In the genomic region with DNA sequence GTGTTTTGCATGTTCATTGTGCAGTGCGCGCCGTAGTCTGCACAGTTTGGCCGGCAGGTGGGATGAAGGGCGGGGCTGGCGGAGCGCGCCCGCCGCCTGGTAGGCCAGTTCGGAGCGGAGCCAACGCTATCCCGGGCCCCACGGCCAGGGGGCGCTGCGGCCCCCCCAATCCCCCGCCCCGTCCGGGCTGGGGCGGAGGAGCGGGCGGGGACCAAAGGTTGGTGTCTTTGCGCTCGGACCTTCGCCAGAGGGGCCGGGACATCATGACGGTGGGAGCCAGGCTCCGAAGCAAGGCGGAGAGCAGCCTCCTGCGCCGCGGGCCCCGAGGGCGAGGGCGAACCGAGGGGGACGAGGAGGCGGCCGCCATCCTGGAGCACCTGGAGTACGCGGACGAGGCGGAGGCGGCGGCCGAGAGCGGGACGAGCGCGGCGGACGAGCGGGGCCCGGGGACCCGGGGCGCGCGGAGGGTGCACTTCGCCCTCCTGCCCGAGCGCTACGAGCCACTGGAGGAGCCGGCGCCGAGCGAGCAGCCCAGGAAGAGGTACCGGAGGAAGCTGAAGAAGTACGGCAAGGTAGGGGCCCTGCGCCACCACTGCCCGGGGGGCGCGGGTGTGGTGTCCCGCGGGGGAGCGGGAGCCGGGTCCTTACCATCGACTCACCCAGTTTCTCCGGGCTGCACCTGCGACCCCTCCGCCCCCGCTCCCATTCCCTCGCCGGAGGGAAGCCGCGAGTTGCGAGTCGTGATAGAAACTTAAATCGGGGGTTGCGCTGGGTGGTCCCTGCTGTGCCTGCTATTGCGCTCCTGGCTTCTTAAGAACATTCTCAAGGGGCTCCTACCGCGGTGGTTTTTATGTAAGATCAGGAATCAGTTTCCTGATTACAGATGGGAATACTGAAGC, we compare ENCODE assay signal across 8 cellular contexts. TPM values are rescaled to one million over a fixed set of nuclear protein-coding genes. Genes with fewer than 3 reads are reported as not detected.
DNase-seq lines count a peak whose midpoint lies in the region; ATAC-seq, FAIRE-seq and TF ChIP-seq lines count a peak whose summit lies in the region.

A gene with protein sequence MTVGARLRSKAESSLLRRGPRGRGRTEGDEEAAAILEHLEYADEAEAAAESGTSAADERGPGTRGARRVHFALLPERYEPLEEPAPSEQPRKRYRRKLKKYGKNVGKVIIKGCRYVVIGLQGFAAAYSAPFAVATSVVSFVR (plus strand): TSS at position 224 of the 899 bp plus-strand sequence. CDS start 40 bp downstream, at position 264.

- H3K36me3 ChIP-seq in HCT116 (ENCODE audit: control insufficient read depth in 1 of 2, insufficient read depth in 2 of 2, low read length in 2 of 2) (no peaks in the 10 kb centered on the region), iPS DF 6.9 (ENCODE audit: control insufficient read depth, insufficient read depth, low read length) (no peaks in the 10 kb centered on the region)

- H2AFZ ChIP-seq in HCT116 (ENCODE audit: low read depth, low read length, poor library complexity, severe bottlenecking), result peak within 1 kb of the TSS; percentile 99

- RAD21 ChIA-PET in HCT116 (lab: Charles Lee; ENCODE audit: low non-redundant PET in 1 of 2, low total read pairs in 2 of 2, uncharacterized antibody in 2 of 2, unreplicated experiment in 2 of 2), result no interaction called here

- peak within 1 kb of the TSS; percentile 91 for H3K4me2 ChIP-seq in HCT116 (ENCODE audit: low read length)

- H3K9me3 ChIP-seq in HCT116 (ENCODE audit: control insufficient read depth in 1 of 2, insufficient read depth in 1 of 2, low read depth in 1 of 2, low read length in 2 of 2), result no peaks in the 10 kb centered on the region
- no peaks in the 10 kb centered on the region for H3K9me3 ChIP-seq in iPS DF 6.9 (ENCODE audit: control insufficient read depth, insufficient read depth, low read length)

- peak; percentile 92 for ATAC-seq in HCT116

- CTCF ChIA-PET in HCT116 (lab: Charles Lee), result interaction anchor here (2.0 kb wide), 1 partner anchor 43 kb away, joined by 10 read pairs; no protein-coding TSS in a partner anchor

- no CpG with 5 or more reads among the region's 93 CpGs for WGBS in iPS DF 6.9 (ENCODE audit: insufficient coverage, insufficient read length)

- no peak for FAIRE-seq in urothelium cell line (lab: Jason Lieb, UNC)

- H3K4me3 ChIP-seq in HCT116 (replicated peaks in 1 of 2; ENCODE audit: low read depth in 1 of 2, low read length in 2 of 2) (peak within 1 kb of the TSS; percentile 75 to 84), iPS DF 6.9 (ENCODE audit: low read length) (peak within 1 kb of the TSS; percentile 83; the same call in 1 of the 2 replicates), skeletal muscle cell (ENCODE audit: low read depth, low read length) (peak within 1 kb of the TSS; percentile 50)

- no TSS peak for BruUV-seq in HCT116 (replicated peaks; lab: Mats Ljungman, UMichigan)

- POLR2A ChIA-PET in HCT116 (lab: Charles Lee), result no interaction called here

- intact Hi-C loops in HCT116 (cut with micrococcal nuclease), result loop anchor here (1.0 kb wide), 2 partner anchors 43 to 86 kb away; no protein-coding TSS in a partner anchor

- no peaks in the 10 kb centered on the region for H3K79me2 ChIP-seq in HCT116 (ENCODE audit: insufficient read depth, low read length)

- no peaks in the 10 kb centered on the region for H4K20me1 ChIP-seq in HCT116 (ENCODE audit: insufficient read depth)

- peak; percentile 85 for TF ChIP-seq CTCF in GM10266 (IDR thresholded peaks at IDR 0.05; ENCODE audit: control insufficient read depth, insufficient read depth, low read depth, missing control alignments)
- TF ChIP-seq CTCF in HCT116 (IDR thresholded peaks at IDR 0.05 in 2 of 3, conservative IDR thresholded peaks at IDR 0.05 in 1 of 3; ENCODE audit: borderline replicate concordance in 1 of 3, insufficient read depth in 1 of 3, low read depth in 2 of 3, low read length in 2 of 3), result peak; percentile 87 to 98 (median 92)

- H3K9me2 ChIP-seq in HCT116 (ENCODE audit: insufficient read depth), result no peaks in the 10 kb centered on the region

- peak; percentile 61 for TF ChIP-seq RAD21 in HCT116 (IDR thresholded peaks at IDR 0.05; ENCODE audit: low read depth)

- H3K27ac ChIP-seq in HCT116 (ENCODE audit: low read depth, low read length) (peak within 1 kb of the TSS; percentile 64; the same call in 1 of the 2 replicates), iPS DF 6.9 (ENCODE audit: low read length) (no peak within 1 kb of the TSS)

- DNase-seq in GM10266 (ENCODE audit: extremely low spot score), result peak; percentile 88
- DNase-seq in HCT116 (ENCODE audit: low read depth, low spot score), result peak; percentile 71
- peak; percentile 93 for DNase-seq in NCI-H1048 (lab: John Stamatoyannopoulos, UW)
- DNase-seq in T-helper 2 cell, result peak; percentile 27 to 72 (median 61)
- DNase-seq in astrocyte of the hippocampus (ENCODE audit: low read depth, low spot score), result peak; percentile 85
- peak; percentile 55 for DNase-seq in iPS DF 6.9 (ENCODE audit: low read depth, low spot score)
- no peak for DNase-seq in skeletal muscle cell (ENCODE audit: low read depth)
- DNase-seq in urothelium cell line (ENCODE audit: low spot score), result no peak

- peak; percentile 53 for TF ChIP-seq POLR2A in HCT116 (IDR thresholded peaks at IDR 0.05; ENCODE audit: borderline replicate concordance, extremely low read depth, insufficient read depth, insufficient read length)

- H3K27me3 ChIP-seq in HCT116 (ENCODE audit: insufficient read depth, low read length), result no peaks in the 10 kb centered on the region
- H3K27me3 ChIP-seq in iPS DF 6.9 (ENCODE audit: control insufficient read depth, insufficient read depth, low read length), result peaks cover 5% of the 10 kb centered on the region; the same call in 1 of the 2 replicates

- H3K9ac ChIP-seq in HCT116 (ENCODE audit: low read length), result peak within 1 kb of the TSS; percentile 80

- H3K4me1 ChIP-seq in HCT116 (ENCODE audit: control insufficient read depth in 1 of 2, insufficient read depth in 2 of 2, low read length in 2 of 2) (peaks cover 0 to 18% of the 10 kb centered on the region in 2 experiments; a peak in 2 of 4 replicates), iPS DF 6.9 (ENCODE audit: control insufficient read depth, insufficient read depth, low read length) (no peaks in the 10 kb centered on the region)

TF ChIP-seq in HCT116, 20 proteins besides CTCF, POLR2A, EP300 and RAD21:
- peak; percentile 93 for TF ChIP-seq POLR2AphosphoS5 (IDR thresholded peaks at IDR 0.05; ENCODE audit: low read depth, low read length)
- TF ChIP-seq ELF1 (IDR thresholded peaks at IDR 0.05; ENCODE audit: borderline replicate concordance, low read depth), result no peak
- TF ChIP-seq EZH2phosphoT487 (IDR thresholded peaks at IDR 0.05; ENCODE audit: borderline replicate concordance), result no peak
- peak; percentile 45; the same call in 1 of the 2 replicates for TF ChIP-seq SP1 (IDR thresholded peaks at IDR 0.05; ENCODE audit: low read depth)
- TF ChIP-seq CBX3 (IDR thresholded peaks at IDR 0.05; ENCODE audit: low read depth), result peak; percentile 89; the same call in 1 of the 2 replicates
- peak; percentile 54 for TF ChIP-seq YY1 (IDR thresholded peaks at IDR 0.05; ENCODE audit: extremely low read depth, insufficient replicate concordance, low read depth, low read length)
- TF ChIP-seq, protein P1, sequence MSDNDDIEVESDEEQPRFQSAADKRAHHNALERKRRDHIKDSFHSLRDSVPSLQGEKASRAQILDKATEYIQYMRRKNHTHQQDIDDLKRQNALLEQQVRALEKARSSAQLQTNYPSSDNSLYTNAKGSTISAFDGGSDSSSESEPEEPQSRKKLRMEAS (IDR thresholded peaks at IDR 0.05), result peak; percentile 77
- peak; percentile 17 for TF ChIP-seq TCF7L2 (IDR thresholded peaks at IDR 0.05; ENCODE audit: borderline replicate concordance, extremely low read depth, insufficient read depth, insufficient read length)
- TF ChIP-seq ZFX (IDR thresholded peaks at IDR 0.05), result peak; percentile 68

RNA-seq across cellular contexts. Expression of the gene that starts here (rescaled TPM):
- 16.8 TPM for total RNA-seq in HCT116 (2021; ENCODE audit: unreplicated experiment)
- 13.1 and 15.0 TPM in 2 replicates for polyA plus RNA-seq in HCT116 (2012)

Comparison
In these comparisons a context has a peak if more than half of its experiments do, and no peak if none do; other contexts are left out.
1. DNase-seq: peak in GM10266 (single experiment), HCT116 (single experiment), NCI-H1048 (single experiment), T-helper 2 cell (5 of 5), astrocyte of the hippocampus (single experiment) and iPS DF 6.9 (single experiment); none in skeletal muscle cell (single experiment) and urothelium cell line (single experiment).
2. Peak in every context shown above with its lines, with median percentiles within 50 percentile points of each other: H3K4me3 ChIP-seq.